In genomic region chr20:32585519-32586127, GRCh38 we compare ENCODE assay signal across 9 cellular contexts. TPM values are rescaled to one million over a fixed set of nuclear protein-coding genes. Genes with fewer than 3 reads are reported as not detected.
DNase-seq lines count a peak whose midpoint lies in the region; ATAC-seq and TF ChIP-seq lines count a peak whose summit lies in the region.
"Had no signal": no experiment of that assay in that cellular context is flagged by ENCODE, and none has a peak within 500 bp of the region (broad histone marks: within the 10 kb centered on the region; RNA-seq: fewer than 3 reads in every experiment).

No MANE protein-coding gene starts in this region.

- no peak overlapping the region for H3K27ac ChIP-seq in right cardiac atrium (ENCODE audit: low read length)
- H3K27ac ChIP-seq in vagina, result no peak overlapping the region

- no peak for ATAC-seq in right cardiac atrium
- no peak for ATAC-seq in Right ventricle myocardium inferior
- no peak for ATAC-seq in HG03280 (IDR thresholded peaks at IDR 0.05; ENCODE audit: unreplicated experiment)
- ATAC-seq: sciatic nerve had no signal

- POLR2A ChIA-PET in activated CD4-positive, alpha-beta memory T cell treated with anti-CD3 and anti-CD28 coated beads, Interleukin-2, amount 10 ng/mL, durations not matched to agents 7 days and 5 days (lab: Charles Lee), result interaction anchor here (1.3 to 4.3 kb wide), 3 partner anchors 15 to 63 kb away, joined by 3 to 34 read pairs (median 4); no protein-coding TSS in a partner anchor

- H3K9me3 ChIP-seq in right cardiac atrium (ENCODE audit: control insufficient read depth, low read length), result no peaks in the 10 kb centered on the region
- no peaks in the 10 kb centered on the region for H3K9me3 ChIP-seq in vagina

- H3K4me3 Mint-ChIP-seq in activated CD4-positive, alpha-beta memory T cell treated with anti-CD3 and anti-CD28 coated beads, Interleukin-2, amount 10 ng/mL, durations not matched to agents 7 days and 5 days, result peak overlapping the region; percentile 82

- CTCF ChIA-PET in activated CD4-positive, alpha-beta memory T cell treated with anti-CD3 and anti-CD28 coated beads, Interleukin-2, amount 10 ng/mL, durations not matched to agents 7 days and 5 days (lab: Charles Lee), result no interaction called here

- no peak overlapping the region for H3K27ac Mint-ChIP-seq in activated CD4-positive, alpha-beta memory T cell treated with anti-CD3 and anti-CD28 coated beads, Interleukin-2, amount 10 ng/mL, durations not matched to agents 7 days and 5 days

- peaks cover 27% of the 10 kb centered on the region for H3K4me1 Mint-ChIP-seq in activated CD4-positive, alpha-beta memory T cell treated with anti-CD3 and anti-CD28 coated beads, Interleukin-2, amount 10 ng/mL, durations not matched to agents 7 days and 5 days

- H3K4me3 ChIP-seq in right cardiac atrium (ENCODE audit: low read length), result peak overlapping the region; percentile 88
- peak overlapping the region; percentile 58 to 88 for H3K4me3 ChIP-seq in vagina

- peaks cover 3% of the 10 kb centered on the region for H3K36me3 Mint-ChIP-seq in activated CD4-positive, alpha-beta memory T cell treated with anti-CD3 and anti-CD28 coated beads, Interleukin-2, amount 10 ng/mL, durations not matched to agents 7 days and 5 days (ENCODE audit: low read depth)

- no peaks in the 10 kb centered on the region for H3K9me3 Mint-ChIP-seq in activated CD4-positive, alpha-beta memory T cell treated with anti-CD3 and anti-CD28 coated beads, Interleukin-2, amount 10 ng/mL, durations not matched to agents 7 days and 5 days

- H3K27me3 Mint-ChIP-seq in activated CD4-positive, alpha-beta memory T cell treated with anti-CD3 and anti-CD28 coated beads, Interleukin-2, amount 10 ng/mL, durations not matched to agents 7 days and 5 days, result peaks cover 26% of the 10 kb centered on the region

- H3K4me1 ChIP-seq in right cardiac atrium (ENCODE audit: control insufficient read depth, insufficient read depth, low read length) (no peaks in the 10 kb centered on the region), vagina (peaks cover 24% of the 10 kb centered on the region)

- no peak for TF ChIP-seq POLR2A in vagina (IDR thresholded peaks at IDR 0.05)

- DNase-seq in right cardiac atrium, result peak in 1 of 3 donors; percentile 43
- DNase-seq in Right ventricle myocardium inferior (ENCODE audit: missing footprints), result no peak
- DNase-seq in activated CD4-positive, alpha-beta memory T cell treated with anti-CD3 and anti-CD28 coated beads, Interleukin-2, amount 10 ng/mL, durations not matched to agents 7 days and 5 days, result no peak
- peak; percentile 60 for DNase-seq in iPS-NIHi11 (ENCODE audit: low spot score)
- DNase-seq in vagina (ENCODE audit: extremely low spot score in 2 of 2), result no peak
- no peak for DNase-seq in HuH-7 (ENCODE audit: low spot score)
- no peak for DNase-seq in NCI-H1930 (lab: John Stamatoyannopoulos, UW)

- H3K27me3 ChIP-seq in right cardiac atrium (ENCODE audit: control insufficient read depth, insufficient read depth) (no peaks in the 10 kb centered on the region), vagina (no peaks in the 10 kb centered on the region)

- H3K36me3 ChIP-seq in vagina, result no peaks in the 10 kb centered on the region

- intact Hi-C loops in right cardiac atrium (cut with DNase I) (loop anchor here in 1 of 4 donors (10.0 kb wide), 1 partner anchor 61 kb away; no protein-coding TSS in a partner anchor), Right ventricle myocardium inferior (cut with DNase I) (no loop called here), vagina (cut with DNase I) (no loop called here)

- no peak for TF ChIP-seq CTCF in vagina (IDR thresholded peaks at IDR 0.05)

- 14% methylated on average over 40 of the region's 40 CpGs for WGBS in right cardiac atrium

RNA-seq across cellular contexts. Expression of gene NOL4L, which starts 0.5 kb away (rescaled TPM):
- 10 to 100 TPM in 1 of 4 donors, 1 to 10 TPM in 3; 6.5 to 10.9 (median 8.0) TPM for total RNA-seq in right cardiac atrium
- polyA plus RNA-seq in right cardiac atrium, result 8.3 TPM
- total RNA-seq in Right ventricle myocardium inferior, result 4.3 TPM
- total RNA-seq in activated CD4-positive, alpha-beta memory T cell treated with anti-CD3 and anti-CD28 coated beads, Interleukin-2, amount 10 ng/mL, durations not matched to agents 7 days and 5 days, result 10 to 100 TPM; 17.1 to 19.1 TPM
- 17.9 TPM for total RNA-seq in vagina
